ENCODE assay signal across 15 cellular contexts in genomic region chr20:58714923-58715708, GRCh38. TPM values are rescaled to one million over a fixed set of nuclear protein-coding genes. Genes with fewer than 3 reads are reported as not detected.
A peak's percentile ranks its signal among the peaks of the same experiment; 100 is the strongest.
DNase-seq lines count a peak whose midpoint lies in the region; ATAC-seq, FAIRE-seq and TF ChIP-seq lines count a peak whose summit lies in the region.
"Had no signal": no experiment of that assay in that cellular context is flagged by ENCODE, and none has a peak within 500 bp of the region (broad histone marks: within the 10 kb centered on the region; RNA-seq: fewer than 3 reads in every experiment).

No MANE protein-coding gene starts in this region.

- H3K4me1 ChIP-seq in right atrium auricular region (no peaks in the 10 kb centered on the region), small intestine (ENCODE audit: control insufficient read depth in 2 of 2, insufficient read depth in 1 of 2, low read depth in 1 of 2, low read length in 1 of 2) (no peaks in the 10 kb centered on the region)
- H3K4me1 ChIP-seq: esophagus squamous epithelium, testis had no signal

- CTCF ChIA-PET in activated CD8-positive, alpha-beta memory T cell treated with anti-CD3 and anti-CD28 coated beads, Interleukin-2, amount 10 ng/mL, durations not matched to agents 7 days and 5 days (lab: Charles Lee) = no interaction called here

- H3K36me3 Mint-ChIP-seq in activated CD8-positive, alpha-beta memory T cell treated with anti-CD3 and anti-CD28 coated beads, Interleukin-2, amount 10 ng/mL, durations not matched to agents 7 days and 5 days = no peaks in the 10 kb centered on the region

- no peaks in the 10 kb centered on the region for H3K27me3 Mint-ChIP-seq in activated CD8-positive, alpha-beta memory T cell treated with anti-CD3 and anti-CD28 coated beads, Interleukin-2, amount 10 ng/mL, durations not matched to agents 7 days and 5 days

- DNase-seq in activated CD8-positive, alpha-beta memory T cell treated with anti-CD3 and anti-CD28 coated beads, Interleukin-2, amount 10 ng/mL, durations not matched to agents 7 days and 5 days = peak; percentile 36
- DNase-seq in activated CD8-positive, alpha-beta memory T cell treated with anti-CD3 and anti-CD28 coated beads, Interleukin-2, amount 50 U/mL, for 4 hours = no peak
- peak; percentile 5 for DNase-seq in HuH-7 (ENCODE audit: low spot score)
- DNase-seq in right atrium auricular region (ENCODE audit: low spot score) = peak; percentile 52
- DNase-seq in posterior vena cava (ENCODE audit: low spot score) = peak; percentile 67
- DNase-seq in NCI-H1417 (lab: John Stamatoyannopoulos, UW) = no peak
- no peak for DNase-seq in small intestine
- DNase-seq: COR-L47, esophagus squamous epithelium, HFFc6, hypothalamus, NCI-H2029 treated with DMSO at 0.1 percent for 48 hours, NCI-H774 had no signal

- TF ChIP-seq CTCF in right atrium auricular region (IDR thresholded peaks at IDR 0.05) = no peak

- H3K9me3 ChIP-seq in right atrium auricular region (no peaks in the 10 kb centered on the region), small intestine (ENCODE audit: control insufficient read depth, low read depth) (no peaks in the 10 kb centered on the region)
- H3K9me3 ChIP-seq: esophagus squamous epithelium, testis had no signal

- intact Hi-C loops in posterior vena cava (cut with DNase I) = no loop called here

- no peak overlapping the region for H3K4me3 Mint-ChIP-seq in activated CD8-positive, alpha-beta memory T cell treated with anti-CD3 and anti-CD28 coated beads, Interleukin-2, amount 10 ng/mL, durations not matched to agents 7 days and 5 days
- H3K4me3 Mint-ChIP-seq: HFFc6 had no signal

- no peaks in the 10 kb centered on the region for H3K4me1 Mint-ChIP-seq in activated CD8-positive, alpha-beta memory T cell treated with anti-CD3 and anti-CD28 coated beads, Interleukin-2, amount 10 ng/mL, durations not matched to agents 7 days and 5 days

- no peak for FAIRE-seq in small intestine (lab: Jason Lieb, UNC)

- H3K27ac Mint-ChIP-seq in activated CD8-positive, alpha-beta memory T cell treated with anti-CD3 and anti-CD28 coated beads, Interleukin-2, amount 10 ng/mL, durations not matched to agents 7 days and 5 days = no peak overlapping the region
- H3K27ac Mint-ChIP-seq: HFFc6 had no signal

- no peak overlapping the region for H3K4me3 ChIP-seq in right atrium auricular region
- no peak overlapping the region for H3K4me3 ChIP-seq in small intestine (ENCODE audit: low read depth in 1 of 2, low read length in 2 of 2)
- H3K4me3 ChIP-seq: esophagus squamous epithelium, testis had no signal

- H3K27me3 ChIP-seq in right atrium auricular region (no peaks in the 10 kb centered on the region), small intestine (ENCODE audit: control insufficient read depth in 2 of 2, insufficient read depth in 2 of 2, low read length in 2 of 2) (no peaks in the 10 kb centered on the region)
- H3K27me3 ChIP-seq: testis had no signal

- H3K36me3 ChIP-seq in right atrium auricular region (peaks cover 6% of the 10 kb centered on the region), small intestine (ENCODE audit: control insufficient read depth in 2 of 2, insufficient read depth in 2 of 2, low read length in 2 of 2) (no peaks in the 10 kb centered on the region)

- no peak for ATAC-seq in activated CD8-positive, alpha-beta memory T cell treated with anti-CD3 and anti-CD28 coated beads, Interleukin-2, amount 10 ng/mL, durations not matched to agents 7 days and 5 days
- ATAC-seq in HG03432 (IDR thresholded peaks at IDR 0.05; ENCODE audit: unreplicated experiment) = no peak

- H3K9me3 Mint-ChIP-seq in activated CD8-positive, alpha-beta memory T cell treated with anti-CD3 and anti-CD28 coated beads, Interleukin-2, amount 10 ng/mL, durations not matched to agents 7 days and 5 days (ENCODE audit: low read depth) = no peaks in the 10 kb centered on the region
- H3K9me3 Mint-ChIP-seq: HFFc6 had no signal

- WGBS in small intestine, 3 donors = 88% methylated on average over 25 of the region's 25 CpGs

- H3K27ac ChIP-seq in right atrium auricular region (no peak overlapping the region), small intestine (ENCODE audit: low read depth in 1 of 2, low read length in 1 of 2) (no peak overlapping the region)
- H3K27ac ChIP-seq: esophagus squamous epithelium, testis had no signal

RNA-seq across cellular contexts. Expression of gene NPEPL1, which starts 22.5 kb away (rescaled TPM):
- 10 to 100 TPM; 19.3 to 30.4 TPM for total RNA-seq in activated CD8-positive, alpha-beta memory T cell treated with anti-CD3 and anti-CD28 coated beads, Interleukin-2, amount 10 ng/mL, durations not matched to agents 7 days and 5 days
- 10 to 100 TPM; 12.2 to 14.1 TPM for total RNA-seq in right atrium auricular region
- total RNA-seq in posterior vena cava = 10 to 100 TPM; 28.5 to 31.4 TPM
- polyA plus RNA-seq in small intestine = 10 to 100 TPM; 16.5 to 29.7 (median 22.9) TPM

Comparison
In these comparisons a context has a peak if more than half of its experiments do, and no peak if none do; other contexts are left out.
1. DNase-seq: peak in activated CD8-positive, alpha-beta memory T cell treated with anti-CD3 and anti-CD28 coated beads, Interleukin-2, amount 10 ng/mL, durations not matched to agents 7 days and 5 days (single experiment), HuH-7 (single experiment), right atrium auricular region (single experiment) and posterior vena cava (single experiment); none in activated CD8-positive, alpha-beta memory T cell treated with anti-CD3 and anti-CD28 coated beads, Interleukin-2, amount 50 U/mL, for 4 hours (single experiment), NCI-H1417 (0 of 3) and small intestine (single experiment).